ENCODE assay signal across 1 cellular context in genomic region chr16:3305109-3306068, GRCh38.
TF ChIP-seq lines count a peak whose summit lies in the region.

A gene with protein sequence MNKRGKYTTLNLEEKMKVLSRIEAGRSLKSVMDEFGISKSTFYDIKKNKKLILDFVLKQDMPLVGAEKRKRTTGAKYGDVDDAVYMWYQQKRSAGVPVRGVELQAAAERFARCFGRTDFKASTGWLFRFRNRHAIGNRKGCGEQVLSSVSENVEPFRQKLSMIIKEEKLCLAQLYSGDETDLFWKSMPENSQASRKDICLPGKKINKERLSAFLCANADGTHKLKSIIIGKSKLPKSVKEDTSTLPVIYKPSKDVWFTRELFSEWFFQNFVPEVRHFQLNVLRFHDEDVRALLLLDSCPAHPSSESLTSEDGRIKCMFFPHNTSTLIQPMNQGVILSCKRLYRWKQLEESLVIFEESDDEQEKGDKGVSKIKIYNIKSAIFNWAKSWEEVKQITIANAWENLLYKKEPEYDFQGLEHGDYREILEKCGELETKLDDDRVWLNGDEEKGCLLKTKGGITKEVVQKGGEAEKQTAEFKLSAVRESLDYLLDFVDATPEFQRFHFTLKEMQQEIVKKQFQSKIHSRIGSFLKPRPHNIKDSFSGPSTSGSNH (minus strand): TSS chr16:3305430. CDS start chr16:3300614, 4,816 bp downstream.
Gene ZNF75A (plus strand): TSS chr16:3305497. CDS start chr16:3308429, 2,932 bp downstream.

TF ChIP-seq in HEK293, 187 proteins besides CTCF, POLR2A, EP300 and RAD21 (continued from another document):
- TF ChIP-seq PATZ1 (tag by site-specific recombination; IDR thresholded peaks at IDR 0.05) (no peak), ZNF621 (tag by site-specific recombination; IDR thresholded peaks at IDR 0.05) (no peak), ZNF175 (tag by site-specific recombination; IDR thresholded peaks at IDR 0.05) (no peak), ZNF23 (tag by site-specific recombination; IDR thresholded peaks at IDR 0.05; ENCODE audit: borderline replicate concordance) (no peak), ZXDB (tag by site-specific recombination; IDR thresholded peaks at IDR 0.05) (peak; percentile 81), ZNF660 (tag by site-specific recombination; IDR thresholded peaks at IDR 0.05) (no peak; the same call in 1 of the 2 replicates), EGR2 (tag by site-specific recombination; IDR thresholded peaks at IDR 0.05; ENCODE audit: low read depth) (peak; percentile 54), ZNF785 (tag by site-specific recombination; IDR thresholded peaks at IDR 0.05) (0 out of 2 replicates have a peak, but pooled peaks have one; percentile 36), ZSCAN16 (tag by site-specific recombination; IDR thresholded peaks at IDR 0.05) (no peak), SCRT2 (tag by site-specific recombination; IDR thresholded peaks at IDR 0.05) (peak; percentile 33; the same call in 1 of the 2 replicates), BCL11B (tag by site-specific recombination; IDR thresholded peaks at IDR 0.05; ENCODE audit: low read depth) (no peak), ZNF776 (tag by site-specific recombination; IDR thresholded peaks at IDR 0.05; ENCODE audit: borderline replicate concordance) (no peak), ZSCAN5A (tag by site-specific recombination; IDR thresholded peaks at IDR 0.05) (peak; percentile 34; the same call in 1 of the 2 replicates), GLI4 (tag by site-specific recombination; IDR thresholded peaks at IDR 0.05) (no peak), SCRT1 (tag by site-specific recombination; IDR thresholded peaks at IDR 0.05; ENCODE audit: borderline replicate concordance) (no peak), ZNF837 (tag by site-specific recombination; IDR thresholded peaks at IDR 0.05) (no peak), ZNF768 (tag by site-specific recombination; IDR thresholded peaks at IDR 0.05) (no peak), ZNF777 (tag by site-specific recombination; IDR thresholded peaks at IDR 0.05; ENCODE audit: borderline replicate concordance) (peak; percentile 45; the same call in 1 of the 2 replicates), WT1 (tag by site-specific recombination; IDR thresholded peaks at IDR 0.05) (no peak), ZNF600 (tag by site-specific recombination; IDR thresholded peaks at IDR 0.05) (peak; percentile 97), ZNF548 (tag by site-specific recombination; IDR thresholded peaks at IDR 0.05) (peak; percentile 68; the same call in 1 of the 2 replicates), ZNF560 (tag by site-specific recombination; IDR thresholded peaks at IDR 0.05; ENCODE audit: borderline replicate concordance) (peak; percentile 100), ZNF169 (tag by site-specific recombination; IDR thresholded peaks at IDR 0.05) (no peak), GFI1B (tag by site-specific recombination; IDR thresholded peaks at IDR 0.05) (no peak), ZBTB44 (tag by site-specific recombination; IDR thresholded peaks at IDR 0.05) (no peak), ZNF302 (tag by site-specific recombination; IDR thresholded peaks at IDR 0.05; ENCODE audit: low read depth) (no peak), OVOL3 (tag by site-specific recombination; IDR thresholded peaks at IDR 0.05) (0 out of 2 replicates have a peak, but pooled peaks have one; percentile 47), ELK4 (IDR thresholded peaks at IDR 0.05; ENCODE audit: borderline replicate concordance, low read depth, low read length) (peak; percentile 27; the same call in 1 of the 2 replicates), ZNF423 (tag by site-specific recombination; IDR thresholded peaks at IDR 0.05) (no peak), SP3 (tag by site-specific recombination; IDR thresholded peaks at IDR 0.05) (peak; percentile 73), IKZF3 (tag by site-specific recombination; IDR thresholded peaks at IDR 0.05) (0 out of 2 replicates have a peak, but pooled peaks have one; percentile 20), ZBTB20 (tag by site-specific recombination; IDR thresholded peaks at IDR 0.05) (no peak; the same call in 1 of the 2 replicates), ZNF544 (tag by site-specific recombination; IDR thresholded peaks at IDR 0.05) (no peak), ZNF747 (tag by site-specific recombination; IDR thresholded peaks at IDR 0.05) (no peak), MYNN (tag by site-specific recombination; IDR thresholded peaks at IDR 0.05; ENCODE audit: borderline replicate concordance) (no peak), OSR2 (tag by site-specific recombination; IDR thresholded peaks at IDR 0.05) (no peak), ZNF394 (tag by site-specific recombination; IDR thresholded peaks at IDR 0.05; ENCODE audit: borderline replicate concordance) (no peak; the same call in 1 of the 2 replicates), ZBTB7A (tag by site-specific recombination; IDR thresholded peaks at IDR 0.05; ENCODE audit: low read depth) (no peak), ZNF10 (tag by site-specific recombination; IDR thresholded peaks at IDR 0.05) (no peak), ZNF19 (tag by site-specific recombination; IDR thresholded peaks at IDR 0.05; ENCODE audit: low read depth) (no peak), ZSCAN4 (tag by site-specific recombination; IDR thresholded peaks at IDR 0.05) (no peak), ZNF670 (tag by site-specific recombination; IDR thresholded peaks at IDR 0.05; ENCODE audit: low read depth) (no peak), ZNF843 (tag by site-specific recombination; IDR thresholded peaks at IDR 0.05) (0 out of 2 replicates have a peak, but pooled peaks have one; percentile 25)
- TF ChIP-seq, protein P1, sequence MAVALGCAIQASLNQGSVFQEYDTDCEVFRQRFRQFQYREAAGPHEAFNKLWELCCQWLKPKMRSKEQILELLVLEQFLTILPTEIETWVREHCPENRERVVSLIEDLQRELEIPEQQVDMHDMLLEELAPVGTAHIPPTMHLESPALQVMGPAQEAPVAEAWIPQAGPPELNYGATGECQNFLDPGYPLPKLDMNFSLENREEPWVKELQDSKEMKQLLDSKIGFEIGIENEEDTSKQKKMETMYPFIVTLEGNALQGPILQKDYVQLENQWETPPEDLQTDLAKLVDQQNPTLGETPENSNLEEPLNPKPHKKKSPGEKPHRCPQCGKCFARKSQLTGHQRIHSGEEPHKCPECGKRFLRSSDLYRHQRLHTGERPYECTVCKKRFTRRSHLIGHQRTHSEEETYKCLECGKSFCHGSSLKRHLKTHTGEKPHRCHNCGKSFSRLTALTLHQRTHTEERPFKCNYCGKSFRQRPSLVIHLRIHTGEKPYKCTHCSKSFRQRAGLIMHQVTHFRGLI (tag by site-specific recombination; IDR thresholded peaks at IDR 0.05), result peak; percentile 87
- TF ChIP-seq, protein P2, sequence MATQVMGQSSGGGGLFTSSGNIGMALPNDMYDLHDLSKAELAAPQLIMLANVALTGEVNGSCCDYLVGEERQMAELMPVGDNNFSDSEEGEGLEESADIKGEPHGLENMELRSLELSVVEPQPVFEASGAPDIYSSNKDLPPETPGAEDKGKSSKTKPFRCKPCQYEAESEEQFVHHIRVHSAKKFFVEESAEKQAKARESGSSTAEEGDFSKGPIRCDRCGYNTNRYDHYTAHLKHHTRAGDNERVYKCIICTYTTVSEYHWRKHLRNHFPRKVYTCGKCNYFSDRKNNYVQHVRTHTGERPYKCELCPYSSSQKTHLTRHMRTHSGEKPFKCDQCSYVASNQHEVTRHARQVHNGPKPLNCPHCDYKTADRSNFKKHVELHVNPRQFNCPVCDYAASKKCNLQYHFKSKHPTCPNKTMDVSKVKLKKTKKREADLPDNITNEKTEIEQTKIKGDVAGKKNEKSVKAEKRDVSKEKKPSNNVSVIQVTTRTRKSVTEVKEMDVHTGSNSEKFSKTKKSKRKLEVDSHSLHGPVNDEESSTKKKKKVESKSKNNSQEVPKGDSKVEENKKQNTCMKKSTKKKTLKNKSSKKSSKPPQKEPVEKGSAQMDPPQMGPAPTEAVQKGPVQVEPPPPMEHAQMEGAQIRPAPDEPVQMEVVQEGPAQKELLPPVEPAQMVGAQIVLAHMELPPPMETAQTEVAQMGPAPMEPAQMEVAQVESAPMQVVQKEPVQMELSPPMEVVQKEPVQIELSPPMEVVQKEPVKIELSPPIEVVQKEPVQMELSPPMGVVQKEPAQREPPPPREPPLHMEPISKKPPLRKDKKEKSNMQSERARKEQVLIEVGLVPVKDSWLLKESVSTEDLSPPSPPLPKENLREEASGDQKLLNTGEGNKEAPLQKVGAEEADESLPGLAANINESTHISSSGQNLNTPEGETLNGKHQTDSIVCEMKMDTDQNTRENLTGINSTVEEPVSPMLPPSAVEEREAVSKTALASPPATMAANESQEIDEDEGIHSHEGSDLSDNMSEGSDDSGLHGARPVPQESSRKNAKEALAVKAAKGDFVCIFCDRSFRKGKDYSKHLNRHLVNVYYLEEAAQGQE (tag by site-specific recombination; IDR thresholded peaks at IDR 0.05), result 0 out of 2 replicates have a peak, but pooled peaks have one; percentile 14
